ENCODE assay signal across 1 cellular context in the genomic region with DNA sequence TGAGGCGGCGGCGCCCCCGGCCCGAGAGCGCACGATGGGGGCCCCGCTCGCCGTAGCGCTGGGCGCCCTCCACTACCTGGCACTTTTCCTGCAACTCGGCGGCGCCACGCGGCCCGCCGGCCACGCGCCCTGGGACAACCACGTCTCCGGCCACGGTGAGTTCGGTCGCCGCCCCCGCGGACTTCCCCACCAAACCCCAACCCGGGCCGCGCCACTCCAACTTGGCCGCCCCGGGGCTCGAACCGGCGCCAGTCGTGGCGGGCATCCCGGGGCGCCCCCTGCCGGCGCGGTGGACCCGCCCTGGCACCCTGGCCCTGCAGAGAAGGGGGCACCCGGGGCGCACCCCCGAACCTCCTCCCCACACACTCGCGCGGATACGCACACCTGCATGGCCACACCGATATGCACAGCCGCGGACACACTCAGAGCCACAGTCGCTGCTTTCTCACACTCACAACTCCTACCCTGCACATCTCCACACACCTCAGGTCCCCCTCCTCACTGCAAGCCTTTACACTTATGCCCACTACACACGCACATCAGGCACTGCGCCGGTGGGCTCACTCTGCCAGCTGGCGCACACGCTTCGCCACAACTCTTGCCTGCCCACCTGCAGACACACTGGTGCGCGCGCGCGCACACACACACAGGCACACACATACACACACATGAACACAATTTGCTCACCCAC.
TF ChIP-seq lines count a peak whose summit lies in the region.

No MANE protein-coding gene starts in this region.

TF ChIP-seq in WTC11, 78 proteins besides CTCF, POLR2A, EP300 and RAD21 (continued from another document):
- TF ChIP-seq, protein P1, sequence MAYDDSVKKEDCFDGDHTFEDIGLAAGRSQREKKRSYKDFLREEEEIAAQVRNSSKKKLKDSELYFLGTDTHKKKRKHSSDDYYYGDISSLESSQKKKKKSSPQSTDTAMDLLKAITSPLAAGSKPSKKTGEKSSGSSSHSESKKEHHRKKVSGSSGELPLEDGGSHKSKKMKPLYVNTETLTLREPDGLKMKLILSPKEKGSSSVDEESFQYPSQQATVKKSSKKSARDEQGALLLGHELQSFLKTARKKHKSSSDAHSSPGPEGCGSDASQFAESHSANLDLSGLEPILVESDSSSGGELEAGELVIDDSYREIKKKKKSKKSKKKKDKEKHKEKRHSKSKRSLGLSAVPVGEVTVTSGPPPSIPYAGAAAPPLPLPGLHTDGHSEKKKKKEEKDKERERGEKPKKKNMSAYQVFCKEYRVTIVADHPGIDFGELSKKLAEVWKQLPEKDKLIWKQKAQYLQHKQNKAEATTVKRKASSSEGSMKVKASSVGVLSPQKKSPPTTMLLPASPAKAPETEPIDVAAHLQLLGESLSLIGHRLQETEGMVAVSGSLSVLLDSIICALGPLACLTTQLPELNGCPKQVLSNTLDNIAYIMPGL (CRISPR knock-in tag; IDR thresholded peaks at IDR 0.05) = peak; percentile 91
